19 cellular contexts compared by ENCODE assay signal in genomic region chr18:30381826-30382225, GRCh38.
DNase-seq lines count a peak whose midpoint lies in the region; ATAC-seq and TF ChIP-seq lines count a peak whose summit lies in the region.
"Had no signal": no experiment of that assay in that cellular context is flagged by ENCODE, and none has a peak within 500 bp of the region (broad histone marks: within the 10 kb centered on the region; RNA-seq: fewer than 3 reads in every experiment).

No MANE protein-coding gene starts in this region.

- peaks cover 0 to 13% of the 10 kb centered on the region in 2 donors for H3K9me3 ChIP-seq in breast epithelium
- H3K9me3 ChIP-seq: A549, Caco-2 had no signal

- ATAC-seq in HG03469 (IDR thresholded peaks at IDR 0.05; ENCODE audit: unreplicated experiment) = no peak
- ATAC-seq: A549; CD8-positive, alpha-beta T cell; GM12878 had no signal

- peak; percentile 22 for DNase-seq in MCF 10A (ENCODE audit: unreplicated experiment)
- no peak for DNase-seq in breast epithelium (ENCODE audit: low spot score in 2 of 2)
- DNase-seq in amniotic epithelial cell (ENCODE audit: low read depth) = peak; percentile 55
- DNase-seq in iris pigment epithelial cell (ENCODE audit: low read depth) = peak; percentile 1
- DNase-seq in islet precursor cell = no peak
- DNase-seq: AML-193; Caco-2; Calu3; CD4-positive, alpha-beta T cell; CD8-positive, alpha-beta T cell; DMS79 treated with DMSO at 0.1 percent for 48 hours; GDM1 had no signal

- TF ChIP-seq CTCF in MCF 10A (IDR thresholded peaks at IDR 0.05; ENCODE audit: unreplicated experiment) (no peak), breast epithelium (IDR thresholded peaks at IDR 0.05) (no peak)

- no TSS peak for BruUV-seq in MCF 10A (replicated peaks; lab: Mats Ljungman, UMichigan)

- no peaks in the 10 kb centered on the region for H3K4me1 ChIP-seq in breast epithelium
- H3K4me1 ChIP-seq: A549; BLaER1 treated with 17β-estradiol and CSF1 and Interleukin-3, amounts not matched to agents 10 nM and 100 nM; Caco-2 had no signal

- no peaks in the 10 kb centered on the region for H3K4me1 Mint-ChIP-seq in MCF 10A (ENCODE audit: insufficient read depth, unreplicated experiment)
- H3K4me1 Mint-ChIP-seq: B cell had no signal

- H3K4me3 Mint-ChIP-seq in MCF 10A (ENCODE audit: unreplicated experiment) = no peak overlapping the region
- H3K4me3 Mint-ChIP-seq: B cell; CD4-positive, alpha-beta T cell; CD8-positive, alpha-beta T cell had no signal

- intact Hi-C loops in MCF 10A (cut with micrococcal nuclease) (no loop called here), breast epithelium (cut with DNase I; ENCODE audit: low total_unique reads) (no loop called here)

- POLR2A ChIA-PET in MCF 10A (lab: Yijun Ruan, JAX) = no interaction called here

- no peaks in the 10 kb centered on the region for H3K36me3 ChIP-seq in breast epithelium
- H3K36me3 ChIP-seq: BLaER1 treated with 17β-estradiol and CSF1 and Interleukin-3, amounts not matched to agents 10 nM and 100 nM had no signal

- CTCF ChIA-PET in MCF 10A (lab: Yijun Ruan, JAX) = no interaction called here

- no peaks in the 10 kb centered on the region for H3K27me3 ChIP-seq in breast epithelium
- H3K27me3 ChIP-seq: BLaER1 treated with 17β-estradiol and CSF1 and Interleukin-3, amounts not matched to agents 10 nM and 100 nM had no signal

- H3K9me3 Mint-ChIP-seq in MCF 10A (ENCODE audit: unreplicated experiment) = no peaks in the 10 kb centered on the region

- H3K27ac Mint-ChIP-seq in MCF 10A (ENCODE audit: low read depth, unreplicated experiment) = no peak overlapping the region
- H3K27ac Mint-ChIP-seq: B cell; CD4-positive, alpha-beta T cell; CD8-positive, alpha-beta T cell had no signal

- no peak overlapping the region for H3K27ac ChIP-seq in breast epithelium
- H3K27ac ChIP-seq: 22Rv1; A549; BLaER1 treated with 17β-estradiol and CSF1 and Interleukin-3, amounts not matched to agents 10 nM and 100 nM; C4-2B had no signal

- H3K4me3 ChIP-seq in breast epithelium = no peak overlapping the region
- H3K4me3 ChIP-seq: A549; BLaER1 treated with 17β-estradiol and CSF1 and Interleukin-3, amounts not matched to agents 10 nM and 100 nM; GM12878 had no signal

- H3K36me3 Mint-ChIP-seq in MCF 10A (ENCODE audit: insufficient read depth, unreplicated experiment) = no peaks in the 10 kb centered on the region
- H3K36me3 Mint-ChIP-seq: CD8-positive, alpha-beta T cell had no signal

- no peaks in the 10 kb centered on the region for H3K27me3 Mint-ChIP-seq in MCF 10A (ENCODE audit: insufficient read depth, unreplicated experiment)
- H3K27me3 Mint-ChIP-seq: B cell; CD4-positive, alpha-beta T cell had no signal

- TF ChIP-seq POLR2A in breast epithelium (IDR thresholded peaks at IDR 0.05) = no peak

Comparison
In these comparisons a context has a peak if more than half of its experiments do, and no peak if none do; other contexts are left out.
1. DNase-seq: peak in MCF 10A (single experiment), amniotic epithelial cell (single experiment) and iris pigment epithelial cell (single experiment); none in breast epithelium (0 of 2) and islet precursor cell (single experiment).